In genomic region chr7:150959739-150960734, GRCh38 we compare ENCODE assay signal across 1 cellular context.
TF ChIP-seq lines count a peak whose summit lies in the region.

No MANE protein-coding gene starts in this region.

TF ChIP-seq in K562, 482 proteins besides CTCF, POLR2A, EP300 and RAD21 (continued from another document and continues in another):
- TF ChIP-seq MGA (IDR thresholded peaks at IDR 0.05) (no peak), ZZZ3 (IDR thresholded peaks at IDR 0.05) (no peak), FOXJ3 (CRISPR knock-in tag; IDR thresholded peaks at IDR 0.05) (no peak), ZNF384 (IDR thresholded peaks at IDR 0.05; ENCODE audit: low read depth, low read length) (peak; percentile 43; the same call in 1 of the 2 replicates), MTA3 (IDR thresholded peaks at IDR 0.05; ENCODE audit: borderline replicate concordance) (peak; percentile 95), ZNF253 (CRISPR knock-in tag; conservative IDR thresholded peaks at IDR 0.05) (no peak), NR2C1 (IDR thresholded peaks at IDR 0.05) (no peak), NR2C1 (tag; IDR thresholded peaks at IDR 0.05) (peak; percentile 81), ELF1 (tag; IDR thresholded peaks at IDR 0.05) (no peak), CHD1 (IDR thresholded peaks at IDR 0.05; ENCODE audit: low read length) (no peak), ZNF398 (CRISPR knock-in tag; IDR thresholded peaks at IDR 0.05) (peak; percentile 59; the same call in 1 of the 2 replicates), ZBTB34 (CRISPR knock-in tag; IDR thresholded peaks at IDR 0.05) (peak; percentile 12; the same call in 1 of the 2 replicates), ATF4 (CRISPR knock-in tag; IDR thresholded peaks at IDR 0.05) (peak; percentile 87), SREBF1 (IDR thresholded peaks at IDR 0.05; ENCODE audit: borderline replicate concordance, low read depth, low read length) (no peak), MEIS2 (IDR thresholded peaks at IDR 0.05; ENCODE audit: partially characterized antibody) (peak; percentile 86), E2F8 (IDR thresholded peaks at IDR 0.05; ENCODE audit: low read depth, partially characterized antibody) (peak; percentile 51), MAX (CRISPR knock-in tag; IDR thresholded peaks at IDR 0.05) (peak; percentile 80), CC2D1A (IDR thresholded peaks at IDR 0.05) (peak; percentile 96), CHD7 (IDR thresholded peaks at IDR 0.05; ENCODE audit: low read depth, low read length) (no peak)
